In the genomic region with DNA sequence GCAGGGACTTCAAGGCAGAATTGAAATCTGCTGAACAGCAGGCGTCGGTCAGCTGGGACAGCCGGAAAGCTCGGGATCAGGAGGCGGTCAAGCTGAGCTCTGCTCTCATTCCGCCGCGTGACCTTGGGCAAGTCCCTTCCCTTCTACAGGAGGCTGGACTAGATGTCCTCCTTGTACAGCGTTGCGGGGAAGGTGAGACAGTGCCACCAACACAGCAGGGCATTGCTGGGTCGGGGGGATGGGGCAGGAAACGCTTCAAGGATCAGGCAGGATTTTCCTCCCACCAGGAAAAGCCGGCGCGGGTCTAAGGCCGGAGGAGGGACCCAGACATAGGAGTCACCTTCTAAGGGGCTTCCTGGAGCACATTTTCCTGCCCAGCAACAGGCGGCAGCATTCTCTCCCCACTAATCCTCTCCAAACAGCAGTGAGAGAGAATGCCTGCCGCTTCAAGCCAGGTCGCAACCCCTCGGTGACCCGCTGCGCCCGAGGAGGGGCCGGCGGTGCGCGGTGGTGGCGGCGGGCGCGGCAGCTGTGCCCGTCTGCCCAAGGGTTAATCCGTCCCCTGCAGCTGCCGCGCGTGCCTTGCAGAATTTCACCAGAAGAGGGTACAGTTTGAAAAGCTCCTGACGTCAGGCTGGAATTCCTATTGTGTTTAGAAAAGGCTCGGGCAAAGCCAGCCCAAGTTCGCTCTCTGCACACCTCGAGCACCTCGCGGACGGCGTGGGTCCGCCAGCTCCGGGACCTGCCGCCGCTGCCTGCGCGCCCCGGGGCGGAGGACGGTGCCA, we compare ENCODE assay signal across 1 cellular context.
TF ChIP-seq lines count a peak whose summit lies in the region.

A gene with protein sequence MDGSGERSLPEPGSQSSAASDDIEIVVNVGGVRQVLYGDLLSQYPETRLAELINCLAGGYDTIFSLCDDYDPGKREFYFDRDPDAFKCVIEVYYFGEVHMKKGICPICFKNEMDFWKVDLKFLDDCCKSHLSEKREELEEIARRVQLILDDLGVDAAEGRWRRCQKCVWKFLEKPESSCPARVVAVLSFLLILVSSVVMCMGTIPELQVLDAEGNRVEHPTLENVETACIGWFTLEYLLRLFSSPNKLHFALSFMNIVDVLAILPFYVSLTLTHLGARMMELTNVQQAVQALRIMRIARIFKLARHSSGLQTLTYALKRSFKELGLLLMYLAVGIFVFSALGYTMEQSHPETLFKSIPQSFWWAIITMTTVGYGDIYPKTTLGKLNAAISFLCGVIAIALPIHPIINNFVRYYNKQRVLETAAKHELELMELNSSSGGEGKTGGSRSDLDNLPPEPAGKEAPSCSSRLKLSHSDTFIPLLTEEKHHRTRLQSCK (plus strand): TSS at position 644 of the 785 bp plus-strand sequence. CDS start 493 bp downstream, outside the sequence.

TF ChIP-seq in endothelial cell of umbilical vein, 7 proteins besides CTCF, POLR2A, EP300 and RAD21 (continued from another document):
- TF ChIP-seq JUN (IDR thresholded peaks at IDR 0.05; ENCODE audit: borderline replicate concordance, insufficient read depth, insufficient read length, low read depth), result no peak
- TF ChIP-seq MYC (IDR thresholded peaks at IDR 0.05; ENCODE audit: low read depth, low read length), result no peak
- TF ChIP-seq EZH2 (IDR thresholded peaks at IDR 0.05; ENCODE audit: borderline replicate concordance, low read depth, low read length, severe bottlenecking), result no peak
